In genomic region chr18:59516356-59517155, GRCh38 we compare ENCODE assay signal across 11 cellular contexts.
DNase-seq lines count a peak whose midpoint lies in the region; ATAC-seq, FAIRE-seq and TF ChIP-seq lines count a peak whose summit lies in the region.
"Had no signal": no experiment of that assay in that cellular context is flagged by ENCODE, and none has a peak within 500 bp of the region (broad histone marks: within the 10 kb centered on the region; RNA-seq: fewer than 3 reads in every experiment).

No MANE protein-coding gene starts in this region.

- CTCF ChIA-PET in K562 (lab: Yijun Ruan, JAX; ENCODE audit: low intra/inter-chr PET ratio) = no interaction called here

- peaks cover 4% of the 10 kb centered on the region; the same call in 1 of the 2 replicates for H4K20me1 ChIP-seq in K562 (replicated peaks; ENCODE audit: control insufficient read depth, insufficient read depth, low read length)

- WGBS in K562 (ENCODE audit: insufficient coverage, low coverage, missing lambda C conversion rate) = 0% methylated on average over 5 of the region's 6 CpGs

- H3K27me3 ChIP-seq in K562 (ENCODE audit: control insufficient read depth in 2 of 2, insufficient read depth in 2 of 2, low read length in 2 of 2) = peaks cover 0 to 20% of the 10 kb centered on the region in 2 experiments; a peak in 1 of 5 replicates
- H3K27me3 ChIP-seq in upper lobe of right lung = no peaks in the 10 kb centered on the region

- no peaks in the 10 kb centered on the region for H3K9me1 ChIP-seq in K562 (ENCODE audit: control insufficient read depth, insufficient read depth, low read length)

- peak; percentile 66 for FAIRE-seq in K562 (lab: Jason Lieb, UNC)

- H2AFZ ChIP-seq in K562 (ENCODE audit: low read depth, low read length) = no peak overlapping the region

- no peak overlapping the region; the same call in 1 of the 2 replicates for H3K4me2 ChIP-seq in K562 (ENCODE audit: insufficient read depth, low read length)

- BruUV-seq in K562 (replicated peaks; lab: Mats Ljungman, UMichigan) = no TSS peak

- H3K27ac ChIP-seq in K562 (ENCODE audit: extremely low read depth, low read depth, low read length) (no peak overlapping the region), upper lobe of right lung (peak overlapping the region; percentile 58)
- H3K27ac ChIP-seq: 22Rv1 had no signal

- no peak for TF ChIP-seq RAD21 in K562 (CRISPR knock-in tag; conservative IDR thresholded peaks at IDR 0.05 in 1 of 2, IDR thresholded peaks at IDR 0.05 in 1 of 2)

- TF ChIP-seq CTCF in K562 (IDR thresholded peaks at IDR 0.05 in 2 of 3, conservative IDR thresholded peaks at IDR 0.05 in 1 of 3; ENCODE audit: insufficient read depth in 2 of 3, low read depth in 1 of 3, low read length in 3 of 3) (no peak), upper lobe of right lung (IDR thresholded peaks at IDR 0.05) (no peak)

- no peak for TF ChIP-seq POLR2A in K562 (conservative IDR thresholded peaks at IDR 0.05)

- no peaks in the 10 kb centered on the region for H3K9me3 ChIP-seq in K562 (replicated peaks; ENCODE audit: control insufficient read depth, insufficient read depth, low read depth, low read length)
- no peaks in the 10 kb centered on the region for H3K9me3 ChIP-seq in upper lobe of right lung

- no peaks in the 10 kb centered on the region for H3K79me2 ChIP-seq in K562 (ENCODE audit: control insufficient read depth, insufficient read depth, low read length)

- H3K4me1 ChIP-seq in K562 (replicated peaks in 1 of 2; ENCODE audit: control insufficient read depth in 2 of 2, insufficient read depth in 2 of 2, low read length in 2 of 2) (peaks cover 0 to 3% of the 10 kb centered on the region in 2 experiments; a peak in 1 of 5 replicates), upper lobe of right lung (peaks cover 39% of the 10 kb centered on the region)

- H3K4me3 ChIP-seq in K562 (no peak overlapping the region), upper lobe of right lung (no peak overlapping the region)

- in situ Hi-C loops in K562 (cut with MboI) = no loop called here

- H3K9ac ChIP-seq in K562 (ENCODE audit: insufficient read depth in 1 of 2, low read depth in 2 of 2, low read length in 2 of 2) = no peak overlapping the region

- H3K36me3 ChIP-seq in K562 (ENCODE audit: control insufficient read depth, insufficient read depth, low read length) (no peaks in the 10 kb centered on the region), upper lobe of right lung (no peaks in the 10 kb centered on the region)

- ATAC-seq in K562 (no peak), upper lobe of right lung (peak; percentile 87), HG02970 (IDR thresholded peaks at IDR 0.05; ENCODE audit: low FRiP score, unreplicated experiment) (no peak)

- peak; percentile 9 for DNase-seq in DMS 273 (lab: John Stamatoyannopoulos, UW; ENCODE audit: unreplicated experiment)
- no peak for DNase-seq in DMS 273 treated with DMSO at 0.1 percent for 48 hours (lab: John Stamatoyannopoulos, UW)
- DNase-seq in K562 (ENCODE audit: extremely low read depth in 1 of 4, low spot score in 3 of 4) = peak; percentile 39 to 54 (median 48)
- peak; percentile 74 for DNase-seq in kidney tubule cell (ENCODE audit: low spot score)
- DNase-seq in upper lobe of right lung = no peak
- DNase-seq in NCI-H1436 treated with DMSO at 0.1 percent for 48 hours (lab: John Stamatoyannopoulos, UW) = no peak
- no peak for DNase-seq in Kasumi-1 (lab: John Stamatoyannopoulos, UW)
- DNase-seq: activated B cell treated with CpG ODN at 0.5 μM for 24 hours; stimulated activated CD4-positive, alpha-beta T cell treated with anti-CD3 and anti-CD28 coated beads, Interleukin-4, amount 100 ng/mL, for 4 hours had no signal

- POLR2A ChIA-PET in K562 (lab: Yijun Ruan, JAX) = interaction anchor here (0.7 kb wide), 1 partner anchor 16 kb away, joined by 5 read pairs; no protein-coding TSS in a partner anchor

- TF ChIP-seq EP300 in K562 (IDR thresholded peaks at IDR 0.05; ENCODE audit: low read length) = peak; percentile 62; the same call in 1 of the 2 replicates

- intact Hi-C loops in K562 (cut with micrococcal nuclease) (no loop called here), upper lobe of right lung (cut with DNase I) (no loop called here)

TF ChIP-seq in K562, 482 proteins besides CTCF, POLR2A, EP300 and RAD21 (continues in another document):
- TF ChIP-seq, protein P1, sequence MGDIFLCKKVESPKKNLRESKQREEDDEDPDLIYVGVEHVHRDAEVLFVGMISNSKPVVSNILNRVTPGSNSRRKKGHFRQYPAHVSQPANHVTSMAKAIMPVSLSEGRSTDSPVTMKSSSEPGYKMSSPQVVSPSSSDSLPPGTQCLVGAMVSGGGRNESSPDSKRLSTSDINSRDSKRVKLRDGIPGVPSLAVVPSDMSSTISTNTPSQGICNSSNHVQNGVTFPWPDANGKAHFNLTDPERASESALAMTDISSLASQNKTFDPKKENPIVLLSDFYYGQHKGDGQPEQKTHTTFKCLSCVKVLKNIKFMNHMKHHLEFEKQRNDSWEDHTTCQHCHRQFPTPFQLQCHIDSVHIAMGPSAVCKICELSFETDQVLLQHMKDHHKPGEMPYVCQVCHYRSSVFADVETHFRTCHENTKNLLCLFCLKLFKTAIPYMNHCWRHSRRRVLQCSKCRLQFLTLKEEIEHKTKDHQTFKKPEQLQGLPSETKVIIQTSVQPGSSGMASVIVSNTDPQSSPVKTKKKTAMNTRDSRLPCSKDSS (IDR thresholded peaks at IDR 0.05; ENCODE audit: low read depth, partially characterized antibody) = no peak
- TF ChIP-seq, protein P2, sequence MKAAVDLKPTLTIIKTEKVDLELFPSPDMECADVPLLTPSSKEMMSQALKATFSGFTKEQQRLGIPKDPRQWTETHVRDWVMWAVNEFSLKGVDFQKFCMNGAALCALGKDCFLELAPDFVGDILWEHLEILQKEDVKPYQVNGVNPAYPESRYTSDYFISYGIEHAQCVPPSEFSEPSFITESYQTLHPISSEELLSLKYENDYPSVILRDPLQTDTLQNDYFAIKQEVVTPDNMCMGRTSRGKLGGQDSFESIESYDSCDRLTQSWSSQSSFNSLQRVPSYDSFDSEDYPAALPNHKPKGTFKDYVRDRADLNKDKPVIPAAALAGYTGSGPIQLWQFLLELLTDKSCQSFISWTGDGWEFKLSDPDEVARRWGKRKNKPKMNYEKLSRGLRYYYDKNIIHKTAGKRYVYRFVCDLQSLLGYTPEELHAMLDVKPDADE (conservative IDR thresholded peaks at IDR 0.05; ENCODE audit: control insufficient read depth, low read depth, low read length) = no peak
- TF ChIP-seq HDAC3 (IDR thresholded peaks at IDR 0.05; ENCODE audit: borderline replicate concordance, partially characterized antibody) (no peak), U2AF1 (optimal IDR thresholded peaks at IDR 0.05; ENCODE audit: low read depth, low read length) (no peak), YBX1 (IDR thresholded peaks at IDR 0.05) (no peak), LEF1 (IDR thresholded peaks at IDR 0.05) (no peak), HEY1 (CRISPR knock-in tag; IDR thresholded peaks at IDR 0.05; ENCODE audit: borderline replicate concordance) (no peak), E2F4 (CRISPR knock-in tag; IDR thresholded peaks at IDR 0.05; ENCODE audit: low read depth) (no peak), SMARCC2 (IDR thresholded peaks at IDR 0.05; ENCODE audit: low read depth) (peak; percentile 72), SETDB1 (IDR thresholded peaks at IDR 0.05; ENCODE audit: low read length) (no peak)
- TF ChIP-seq, protein P3, sequence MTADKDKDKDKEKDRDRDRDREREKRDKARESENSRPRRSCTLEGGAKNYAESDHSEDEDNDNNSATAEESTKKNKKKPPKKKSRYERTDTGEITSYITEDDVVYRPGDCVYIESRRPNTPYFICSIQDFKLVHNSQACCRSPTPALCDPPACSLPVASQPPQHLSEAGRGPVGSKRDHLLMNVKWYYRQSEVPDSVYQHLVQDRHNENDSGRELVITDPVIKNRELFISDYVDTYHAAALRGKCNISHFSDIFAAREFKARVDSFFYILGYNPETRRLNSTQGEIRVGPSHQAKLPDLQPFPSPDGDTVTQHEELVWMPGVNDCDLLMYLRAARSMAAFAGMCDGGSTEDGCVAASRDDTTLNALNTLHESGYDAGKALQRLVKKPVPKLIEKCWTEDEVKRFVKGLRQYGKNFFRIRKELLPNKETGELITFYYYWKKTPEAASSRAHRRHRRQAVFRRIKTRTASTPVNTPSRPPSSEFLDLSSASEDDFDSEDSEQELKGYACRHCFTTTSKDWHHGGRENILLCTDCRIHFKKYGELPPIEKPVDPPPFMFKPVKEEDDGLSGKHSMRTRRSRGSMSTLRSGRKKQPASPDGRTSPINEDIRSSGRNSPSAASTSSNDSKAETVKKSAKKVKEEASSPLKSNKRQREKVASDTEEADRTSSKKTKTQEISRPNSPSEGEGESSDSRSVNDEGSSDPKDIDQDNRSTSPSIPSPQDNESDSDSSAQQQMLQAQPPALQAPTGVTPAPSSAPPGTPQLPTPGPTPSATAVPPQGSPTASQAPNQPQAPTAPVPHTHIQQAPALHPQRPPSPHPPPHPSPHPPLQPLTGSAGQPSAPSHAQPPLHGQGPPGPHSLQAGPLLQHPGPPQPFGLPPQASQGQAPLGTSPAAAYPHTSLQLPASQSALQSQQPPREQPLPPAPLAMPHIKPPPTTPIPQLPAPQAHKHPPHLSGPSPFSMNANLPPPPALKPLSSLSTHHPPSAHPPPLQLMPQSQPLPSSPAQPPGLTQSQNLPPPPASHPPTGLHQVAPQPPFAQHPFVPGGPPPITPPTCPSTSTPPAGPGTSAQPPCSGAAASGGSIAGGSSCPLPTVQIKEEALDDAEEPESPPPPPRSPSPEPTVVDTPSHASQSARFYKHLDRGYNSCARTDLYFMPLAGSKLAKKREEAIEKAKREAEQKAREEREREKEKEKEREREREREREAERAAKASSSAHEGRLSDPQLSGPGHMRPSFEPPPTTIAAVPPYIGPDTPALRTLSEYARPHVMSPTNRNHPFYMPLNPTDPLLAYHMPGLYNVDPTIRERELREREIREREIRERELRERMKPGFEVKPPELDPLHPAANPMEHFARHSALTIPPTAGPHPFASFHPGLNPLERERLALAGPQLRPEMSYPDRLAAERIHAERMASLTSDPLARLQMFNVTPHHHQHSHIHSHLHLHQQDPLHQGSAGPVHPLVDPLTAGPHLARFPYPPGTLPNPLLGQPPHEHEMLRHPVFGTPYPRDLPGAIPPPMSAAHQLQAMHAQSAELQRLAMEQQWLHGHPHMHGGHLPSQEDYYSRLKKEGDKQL (CRISPR knock-in tag; IDR thresholded peaks at IDR 0.05; ENCODE audit: borderline replicate concordance) = no peak

Comparison
In these comparisons a context has a peak if more than half of its experiments do, and no peak if none do; other contexts are left out.
1. DNase-seq: peak in DMS 273 (single experiment), K562 (4 of 4) and kidney tubule cell (single experiment); none in DMS 273 treated with DMSO at 0.1 percent for 48 hours (single experiment), upper lobe of right lung (single experiment), NCI-H1436 treated with DMSO at 0.1 percent for 48 hours (single experiment) and Kasumi-1 (0 of 2).